ENCODE assay signal across 19 cellular contexts in the genomic region with DNA sequence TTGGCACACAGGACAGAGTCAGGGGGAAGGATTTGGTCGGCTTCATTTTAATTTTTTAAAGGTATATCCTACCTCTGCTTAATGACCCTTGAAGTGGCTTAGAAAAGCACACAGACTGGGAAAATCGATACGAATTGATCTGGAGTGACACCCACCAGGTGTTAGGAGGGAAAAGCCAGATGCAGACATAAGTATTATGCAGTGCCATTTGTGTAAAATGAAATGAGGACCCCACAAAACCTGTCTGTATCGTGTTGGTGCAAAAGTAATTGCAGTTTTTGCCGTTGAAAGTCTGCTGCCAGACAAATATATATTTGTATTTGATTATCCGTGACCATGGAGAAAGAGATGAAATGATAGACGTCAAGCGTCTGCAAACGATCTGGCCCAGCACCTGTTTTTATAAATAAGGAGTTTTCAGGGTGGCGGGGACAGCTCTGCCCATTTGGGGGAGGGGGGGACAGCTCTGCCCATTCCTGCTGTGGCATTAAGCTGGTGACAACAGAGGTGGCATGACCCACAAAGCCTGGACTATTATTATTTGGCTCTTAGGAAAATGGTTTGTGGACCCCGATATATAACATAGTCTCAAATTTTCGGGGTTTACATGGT.
A peak's percentile ranks its signal among the peaks of the same experiment; 100 is the strongest.
DNase-seq lines count a peak whose midpoint lies in the region; ATAC-seq and TF ChIP-seq lines count a peak whose summit lies in the region.
"Had no signal": no experiment of that assay in that cellular context is flagged by ENCODE, and none has a peak within 500 bp of the region (broad histone marks: within the 10 kb centered on the region; RNA-seq: fewer than 3 reads in every experiment).

No MANE protein-coding gene starts in this region.

- H3K9me3 Mint-ChIP-seq in CD8-positive, alpha-beta memory T cell = no peaks in the 10 kb centered on the region
- H3K9me3 Mint-ChIP-seq in naive thymus-derived CD4-positive, alpha-beta T cell = no peaks in the 10 kb centered on the region
- H3K9me3 Mint-ChIP-seq: natural killer cell had no signal

- no peak overlapping the region for H3K4me3 Mint-ChIP-seq in CD8-positive, alpha-beta memory T cell
- H3K4me3 Mint-ChIP-seq in naive thymus-derived CD4-positive, alpha-beta T cell = no peak overlapping the region
- H3K4me3 Mint-ChIP-seq: activated naive CD8-positive, alpha-beta T cell; natural killer cell had no signal

- peak overlapping the region in 5 of 8 donors; percentile 51 to 84 (median 60) for H3K27ac Mint-ChIP-seq in CD8-positive, alpha-beta memory T cell
- peak overlapping the region in 8 of 9 donors; percentile 5 to 99 (median 63) for H3K27ac Mint-ChIP-seq in naive thymus-derived CD4-positive, alpha-beta T cell

- DNase-seq in CD8-positive, alpha-beta memory T cell = no peak
- DNase-seq in NCI-H1092 treated with DMSO at 0.1 percent for 48 hours (lab: John Stamatoyannopoulos, UW) (peak; percentile 88), SK-N-DZ (ENCODE audit: low spot score) (peak; percentile 26), HEK293T (ENCODE audit: extremely low spot score) (no peak)
- DNase-seq in naive thymus-derived CD4-positive, alpha-beta T cell = no peak
- no peak for DNase-seq in activated naive CD4-positive, alpha-beta T cell treated with Interleukin-2 at 50 U/mL for 16 hours
- DNase-seq: activated CD4-positive, alpha-beta T cell treated with anti-CD3 and anti-CD28 coated beads for 4 hours; activated T-cell treated with anti-CD3 and anti-CD28 coated beads for 4 hours; AML-193; DMS153; dorsolateral prefrontal cortex; GOT3; lower lobe of right lung; natural killer cell; psoas muscle; testis had no signal

- H3K36me3 ChIP-seq in CD8-positive, alpha-beta memory T cell (ENCODE audit: insufficient read depth, low read length) = no peaks in the 10 kb centered on the region
- no peaks in the 10 kb centered on the region for H3K36me3 ChIP-seq in naive thymus-derived CD4-positive, alpha-beta T cell (ENCODE audit: control insufficient read depth in 2 of 3, insufficient read depth in 3 of 3, low read length in 3 of 3)
- H3K36me3 ChIP-seq: esophagus muscularis mucosa had no signal

- no peaks in the 10 kb centered on the region for H3K9me3 ChIP-seq in CD8-positive, alpha-beta memory T cell (ENCODE audit: low read length)
- H3K9me3 ChIP-seq in naive thymus-derived CD4-positive, alpha-beta T cell (ENCODE audit: control insufficient read depth in 2 of 3, low read length in 3 of 3) = no peaks in the 10 kb centered on the region
- H3K9me3 ChIP-seq: esophagus muscularis mucosa, lower lobe of right lung, psoas muscle, testis had no signal

- no peak for ATAC-seq in naive thymus-derived CD4-positive, alpha-beta T cell
- ATAC-seq in SK-N-SH treated with all-trans-retinoic acid at 6 μM for 48 hours = no peak
- ATAC-seq: lower lobe of right lung, natural killer cell, psoas muscle had no signal

- H3K4me1 Mint-ChIP-seq in CD8-positive, alpha-beta memory T cell = peaks cover 40 to 68% (median 42%) of the 10 kb centered on the region in 3 donors
- H3K4me1 Mint-ChIP-seq in naive thymus-derived CD4-positive, alpha-beta T cell = peaks cover 21 to 69% (median 46%) of the 10 kb centered on the region in 7 donors

- intact Hi-C loops in naive thymus-derived CD4-positive, alpha-beta T cell (cut with micrococcal nuclease) = loop anchor here in 1 of 2 donors (10.0 kb wide), 2 partner anchors 239 to 631 kb away; a partner anchor contains a TSS

- H3K4me1 ChIP-seq in CD8-positive, alpha-beta memory T cell (ENCODE audit: insufficient read depth, low read length) = peaks cover 28% of the 10 kb centered on the region
- peaks cover 18 to 20% of the 10 kb centered on the region in 2 donors for H3K4me1 ChIP-seq in naive thymus-derived CD4-positive, alpha-beta T cell (ENCODE audit: control insufficient read depth in 2 of 2, insufficient read depth in 2 of 2, low read length in 2 of 2)
- H3K4me1 ChIP-seq: psoas muscle had no signal

- H3K36me3 Mint-ChIP-seq in CD8-positive, alpha-beta memory T cell = peaks cover 0 to 1% (median 0%) of the 10 kb centered on the region in 3 donors
- peaks cover 0 to 3% (median 0%) of the 10 kb centered on the region in 5 donors for H3K36me3 Mint-ChIP-seq in naive thymus-derived CD4-positive, alpha-beta T cell
- H3K36me3 Mint-ChIP-seq: natural killer cell had no signal

- H3K27ac ChIP-seq in CD8-positive, alpha-beta memory T cell (ENCODE audit: low read depth, low read length) = peak overlapping the region; percentile 79
- no peak overlapping the region for H3K27ac ChIP-seq in naive thymus-derived CD4-positive, alpha-beta T cell (ENCODE audit: low read depth, low read length)
- H3K27ac ChIP-seq: dorsolateral prefrontal cortex, esophagus muscularis mucosa, lower lobe of right lung, psoas muscle, testis had no signal

- H3K27me3 Mint-ChIP-seq in CD8-positive, alpha-beta memory T cell = no peaks in the 10 kb centered on the region
- no peaks in the 10 kb centered on the region for H3K27me3 Mint-ChIP-seq in naive thymus-derived CD4-positive, alpha-beta T cell
- H3K27me3 Mint-ChIP-seq: activated naive CD8-positive, alpha-beta T cell had no signal

- no peak overlapping the region for H3K4me3 ChIP-seq in CD8-positive, alpha-beta memory T cell (ENCODE audit: low read length)
- H3K4me3 ChIP-seq in naive thymus-derived CD4-positive, alpha-beta T cell (ENCODE audit: low read length) = no peak overlapping the region
- H3K4me3 ChIP-seq: dorsolateral prefrontal cortex, esophagus muscularis mucosa, lower lobe of right lung, psoas muscle, testis had no signal

- H3K27me3 ChIP-seq in CD8-positive, alpha-beta memory T cell (ENCODE audit: insufficient read depth, low read length, poor library complexity, severe bottlenecking) = no peaks in the 10 kb centered on the region
- H3K27me3 ChIP-seq in naive thymus-derived CD4-positive, alpha-beta T cell (ENCODE audit: control insufficient read depth in 2 of 2, insufficient read depth in 2 of 2, low read length in 2 of 2) = no peaks in the 10 kb centered on the region
- H3K27me3 ChIP-seq: dorsolateral prefrontal cortex, esophagus muscularis mucosa, testis had no signal

- POLR2A ChIA-PET in CD8-positive, alpha-beta memory T cell (lab: Charles Lee) = no interaction called here
- POLR2A ChIA-PET in naive thymus-derived CD4-positive, alpha-beta T cell (lab: Charles Lee) = no interaction called here
- POLR2A ChIA-PET in HEK293T (lab: Yijun Ruan, JAX) = no interaction called here

- CTCF ChIA-PET in CD8-positive, alpha-beta memory T cell (lab: Charles Lee) = interaction anchor here (0.6 to 1.1 kb wide), 2 partner anchors 62 to 77 kb away, joined by 3 to 5 read pairs; no protein-coding TSS in a partner anchor
- CTCF ChIA-PET in naive thymus-derived CD4-positive, alpha-beta T cell (lab: Charles Lee) = no interaction called here
- CTCF ChIA-PET in HEK293T (lab: Yijun Ruan, JAX) = no interaction called here

TF ChIP-seq in HEK293T, 16 proteins besides CTCF, POLR2A, EP300 and RAD21:
- TF ChIP-seq FOXA1 (IDR thresholded peaks at IDR 0.05) = no peak
- no peak for TF ChIP-seq ZNF384 (IDR thresholded peaks at IDR 0.05)
- no peak for TF ChIP-seq BHLHE40 (IDR thresholded peaks at IDR 0.05; ENCODE audit: borderline replicate concordance)
- TF ChIP-seq ARNT (IDR thresholded peaks at IDR 0.05) = no peak
- no peak for TF ChIP-seq HDGF (IDR thresholded peaks at IDR 0.05; ENCODE audit: borderline replicate concordance)
- TF ChIP-seq CTBP1 (IDR thresholded peaks at IDR 0.05; ENCODE audit: borderline replicate concordance) = no peak
- TF ChIP-seq, protein P1, sequence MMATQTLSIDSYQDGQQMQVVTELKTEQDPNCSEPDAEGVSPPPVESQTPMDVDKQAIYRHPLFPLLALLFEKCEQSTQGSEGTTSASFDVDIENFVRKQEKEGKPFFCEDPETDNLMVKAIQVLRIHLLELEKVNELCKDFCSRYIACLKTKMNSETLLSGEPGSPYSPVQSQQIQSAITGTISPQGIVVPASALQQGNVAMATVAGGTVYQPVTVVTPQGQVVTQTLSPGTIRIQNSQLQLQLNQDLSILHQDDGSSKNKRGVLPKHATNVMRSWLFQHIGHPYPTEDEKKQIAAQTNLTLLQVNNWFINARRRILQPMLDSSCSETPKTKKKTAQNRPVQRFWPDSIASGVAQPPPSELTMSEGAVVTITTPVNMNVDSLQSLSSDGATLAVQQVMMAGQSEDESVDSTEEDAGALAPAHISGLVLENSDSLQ (IDR thresholded peaks at IDR 0.05) = no peak
- no peak for TF ChIP-seq SP1 (IDR thresholded peaks at IDR 0.05)
- TF ChIP-seq FOXM1 (IDR thresholded peaks at IDR 0.05; ENCODE audit: borderline replicate concordance) = no peak

TF ChIP-seq in SK-N-SH treated with all-trans-retinoic acid at 6 μM for 48 hours, 23 proteins besides CTCF, POLR2A, EP300 and RAD21 (continues in another document):
- no peak for TF ChIP-seq ZNF70 (CRISPR knock-in tag; IDR thresholded peaks at IDR 0.05)
- TF ChIP-seq, protein P2, sequence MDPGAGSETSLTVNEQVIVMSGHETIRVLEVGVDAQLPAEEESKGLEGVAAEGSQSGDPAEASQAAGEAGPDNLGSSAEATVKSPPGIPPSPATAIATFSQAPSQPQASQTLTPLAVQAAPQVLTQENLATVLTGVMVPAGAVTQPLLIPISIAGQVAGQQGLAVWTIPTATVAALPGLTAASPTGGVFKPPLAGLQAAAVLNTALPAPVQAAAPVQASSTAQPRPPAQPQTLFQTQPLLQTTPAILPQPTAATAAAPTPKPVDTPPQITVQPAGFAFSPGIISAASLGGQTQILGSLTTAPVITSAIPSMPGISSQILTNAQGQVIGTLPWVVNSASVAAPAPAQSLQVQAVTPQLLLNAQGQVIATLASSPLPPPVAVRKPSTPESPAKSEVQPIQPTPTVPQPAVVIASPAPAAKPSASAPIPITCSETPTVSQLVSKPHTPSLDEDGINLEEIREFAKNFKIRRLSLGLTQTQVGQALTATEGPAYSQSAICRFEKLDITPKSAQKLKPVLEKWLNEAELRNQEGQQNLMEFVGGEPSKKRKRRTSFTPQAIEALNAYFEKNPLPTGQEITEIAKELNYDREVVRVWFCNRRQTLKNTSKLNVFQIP (CRISPR knock-in tag; IDR thresholded peaks at IDR 0.05; ENCODE audit: borderline replicate concordance, low read depth) = no peak
- no peak for TF ChIP-seq RARB (CRISPR knock-in tag; IDR thresholded peaks at IDR 0.05)
- TF ChIP-seq ZC3H10 (CRISPR knock-in tag; IDR thresholded peaks at IDR 0.05) = no peak
- no peak for TF ChIP-seq OSR1 (CRISPR knock-in tag; IDR thresholded peaks at IDR 0.05)
- TF ChIP-seq ZNF565 (CRISPR knock-in tag; conservative IDR thresholded peaks at IDR 0.05; ENCODE audit: low read depth) = no peak

Comparison
In these comparisons a context has a peak if more than half of its experiments do, and no peak if none do; other contexts are left out.
1. DNase-seq: peak in NCI-H1092 treated with DMSO at 0.1 percent for 48 hours (single experiment) and SK-N-DZ (single experiment); none in CD8-positive, alpha-beta memory T cell (0 of 5), naive thymus-derived CD4-positive, alpha-beta T cell (0 of 9), activated naive CD4-positive, alpha-beta T cell treated with Interleukin-2 at 50 U/mL for 16 hours (single experiment) and HEK293T (single experiment).